31 cellular contexts compared by ENCODE assay signal in the genomic region with DNA sequence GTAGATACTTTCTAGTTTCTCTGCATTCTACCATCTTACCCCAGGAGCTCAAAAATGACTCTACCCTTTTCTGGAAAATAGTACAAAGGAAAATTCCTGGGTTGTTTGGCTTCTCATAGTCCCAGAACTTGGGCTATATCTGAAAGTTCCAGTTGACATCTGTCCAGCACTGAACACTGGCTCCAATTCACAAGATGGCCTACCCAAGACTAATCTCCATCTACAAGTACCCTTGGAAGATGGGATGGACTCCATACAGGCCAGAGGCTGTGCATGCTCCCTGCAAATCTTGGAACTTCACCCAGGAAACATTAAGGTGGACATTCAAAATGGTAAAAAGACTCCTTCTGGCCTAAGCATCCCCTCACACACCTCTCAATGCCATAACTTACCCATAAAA.
"Had no signal": no experiment of that assay in that cellular context is flagged by ENCODE, and none has a peak within 500 bp of the region (broad histone marks: within the 10 kb centered on the region; RNA-seq: fewer than 3 reads in every experiment).

No MANE protein-coding gene starts in this region.

- H3K4me3 ChIP-seq: adrenal gland, body of pancreas, colonic mucosa, esophagus squamous epithelium, gastroesophageal sphincter had no signal

- FAIRE-seq: endometrium, endothelial cell of umbilical vein had no signal

- ATAC-seq: activated CD8-positive, alpha-beta memory T cell treated with anti-CD3 and anti-CD28 coated beads, Interleukin-2, amount 10 ng/mL, durations not matched to agents 7 days and 5 days; activated CD8-positive, alpha-beta T cell treated with anti-CD3 and anti-CD28 coated beads, Interleukin-2, amount 10 ng/mL, durations not matched to agents 7 days and 5 days; activated naive CD8-positive, alpha-beta T cell treated with anti-CD3 and anti-CD28 coated beads, Interleukin-2, amount 50 U/mL, for 24 hours; body of pancreas; gastroesophageal sphincter; T-helper 17 cell; WTC11 had no signal

- DNase-seq: activated CD4-positive, alpha-beta memory T cell treated with anti-CD3 and anti-CD28 coated beads for 36 hours; activated CD4-positive, alpha-beta T cell treated with anti-CD3 and anti-CD28 coated beads for 1 hour; activated CD4-positive, alpha-beta T cell treated with anti-CD3 and anti-CD28 coated beads for 4 hours; activated CD8-positive, alpha-beta memory T cell treated with anti-CD3 and anti-CD28 coated beads, Interleukin-2, amount 10 ng/mL, durations not matched to agents 7 days and 5 days; activated CD8-positive, alpha-beta memory T cell treated with anti-CD3 and anti-CD28 coated beads, Interleukin-2, amount 50 U/mL, for 4 hours; activated CD8-positive, alpha-beta T cell treated with anti-CD3 and anti-CD28 coated beads, Interleukin-2, amount 10 ng/mL, durations not matched to agents 7 days and 5 days; activated effector memory CD4-positive, alpha-beta T cell treated with anti-CD3 and anti-CD28 coated beads, Interleukin-2, amount 50 U/mL, for 16 hours; activated naive CD4-positive, alpha-beta T cell treated with anti-CD3 and anti-CD28 coated beads for 36 hours; activated naive CD8-positive, alpha-beta T cell treated with anti-CD3 and anti-CD28 coated beads for 36 hours; activated naive CD8-positive, alpha-beta T cell treated with anti-CD3 and anti-CD28 coated beads, Interleukin-2, amount 50 U/mL, for 24 hours; activated T-cell treated with anti-CD3 and anti-CD28 coated beads, Interleukin-2, amount 50 U/mL, for 1 hour; activated T-cell treated with anti-CD3 and anti-CD28 coated beads, Interleukin-2, amount 50 U/mL, for 48 hours; adrenal gland; amygdala; aorta; body of pancreas; central memory CD4-positive, alpha-beta T cell; cerebellar nuclear complex; colonic mucosa; effector CD8-positive, alpha-beta T cell; esophagus squamous epithelium; foreskin melanocyte; T-helper 1 cell; T-helper 17 cell; T1000 had no signal

- H3K27me3 ChIP-seq: adrenal gland, body of pancreas, colonic mucosa, esophagus squamous epithelium, gastroesophageal sphincter had no signal

- H3K9me3 ChIP-seq: adrenal gland, body of pancreas, colonic mucosa, esophagus squamous epithelium, gastroesophageal sphincter had no signal

- H3K36me3 ChIP-seq: adrenal gland, colonic mucosa, esophagus squamous epithelium, gastroesophageal sphincter had no signal

- H3K4me1 ChIP-seq: adrenal gland, body of pancreas, colonic mucosa, esophagus squamous epithelium, gastroesophageal sphincter had no signal

- H3K27ac ChIP-seq: adrenal gland, body of pancreas, colonic mucosa, epithelial cell of prostate, esophagus squamous epithelium, gastroesophageal sphincter, VCaP had no signal
